Comparison of ENCODE assay signal across 16 cellular contexts in genomic region chr1:160794396-160794795, GRCh38. TPM values are rescaled to one million over a fixed set of nuclear protein-coding genes. Genes with fewer than 3 reads are reported as not detected.
"Had no signal": no experiment of that assay in that cellular context is flagged by ENCODE, and none has a peak within 500 bp of the region (broad histone marks: within the 10 kb centered on the region; RNA-seq: fewer than 3 reads in every experiment).

No MANE protein-coding gene starts in this region.

- H3K9me3 Mint-ChIP-seq: activated T-helper 17 cell treated with anti-CD3 and anti-CD28 coated beads, Interleukin-2, amount 50 U/mL, for 72 hours had no signal

- ATAC-seq: activated T-helper 17 cell treated with anti-CD3 and anti-CD28 coated beads, Interleukin-2, amount 50 U/mL, for 72 hours; right cardiac atrium had no signal

- H3K36me3 ChIP-seq: brain microvascular endothelial cell, esophagus squamous epithelium had no signal

- H3K27ac ChIP-seq: brain microvascular endothelial cell, esophagus squamous epithelium had no signal

- H3K27me3 ChIP-seq: brain microvascular endothelial cell, esophagus squamous epithelium had no signal

- H3K27ac Mint-ChIP-seq: activated T-helper 17 cell treated with anti-CD3 and anti-CD28 coated beads, Interleukin-2, amount 50 U/mL, for 72 hours; progenitor cell of endocrine pancreas had no signal

- H3K4me1 ChIP-seq: esophagus squamous epithelium had no signal

- H3K27me3 Mint-ChIP-seq: activated T-helper 17 cell treated with anti-CD3 and anti-CD28 coated beads, Interleukin-2, amount 50 U/mL, for 72 hours; progenitor cell of endocrine pancreas had no signal

- DNase-seq: activated CD4-positive, CD25-positive, alpha-beta regulatory T cell; activated naive CD4-positive, alpha-beta T cell treated with Interleukin-2 at 50 U/mL for 16 hours; brain microvascular endothelial cell; effector CD8-positive, alpha-beta T cell; esophagus squamous epithelium; glutamatergic neuron; right cardiac atrium; small intestine; stimulated activated CD4-positive, alpha-beta T cell treated with anti-CD3 and anti-CD28 coated beads, Interleukin-4, amount 100 ng/mL, for 4 hours; stimulated activated CD8-positive, alpha-beta memory T cell treated with anti-CD3 and anti-CD28 coated beads, Interleukin-4, amount 100 ng/mL, for 48 hours; T-helper 2 cell had no signal

- H3K4me3 ChIP-seq: esophagus squamous epithelium had no signal

- H3K4me3 Mint-ChIP-seq: activated T-helper 17 cell treated with anti-CD3 and anti-CD28 coated beads, Interleukin-2, amount 50 U/mL, for 72 hours had no signal

RNA-seq across cellular contexts. Expression of gene LY9, which starts 1.6 kb away (rescaled TPM):
- total RNA-seq: endothelial cell of umbilical vein, fibroblast of villous mesenchyme, progenitor cell of endocrine pancreas had no signal
- polyA plus RNA-seq: endothelial cell of umbilical vein, neural cell had no signal

RNA-seq across cellular contexts. Expression of gene SLAMF7, which starts 55.3 kb away (rescaled TPM):
- total RNA-seq: endothelial cell of umbilical vein, fibroblast of villous mesenchyme, progenitor cell of endocrine pancreas had no signal
- polyA plus RNA-seq: endothelial cell of umbilical vein, neural cell had no signal
